Comparison of ENCODE assay signal across 21 cellular contexts in the genomic region with DNA sequence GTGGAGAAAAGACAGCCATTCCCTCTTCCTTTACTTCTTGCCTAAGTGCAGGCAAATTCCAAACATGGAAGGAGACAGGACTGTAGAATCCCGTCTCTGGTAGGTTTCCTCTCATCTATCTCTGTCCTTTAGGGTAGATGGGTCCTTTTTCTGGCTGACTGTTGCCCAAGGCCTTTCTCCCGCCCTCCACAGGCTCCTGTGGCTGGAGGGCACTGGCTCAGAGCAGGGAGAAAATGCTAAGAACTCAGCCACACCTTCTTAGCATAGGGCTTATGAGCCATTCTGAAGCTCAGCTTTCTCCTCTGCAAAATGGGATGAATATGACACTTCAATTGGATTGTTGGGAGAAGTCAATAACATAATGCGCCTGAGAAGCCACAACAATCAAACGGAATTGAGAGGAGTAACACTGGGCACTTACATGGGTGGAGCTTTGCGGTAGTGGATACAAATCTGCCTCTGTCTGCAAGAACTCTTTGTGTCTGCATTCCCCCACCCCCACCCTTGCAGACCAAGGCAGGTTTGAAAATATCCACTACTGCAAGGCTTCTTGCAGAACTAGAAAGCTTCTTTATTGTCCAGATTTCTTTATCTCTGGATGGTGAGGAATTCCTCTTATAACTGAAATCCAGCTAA.
DNase-seq lines count a peak whose midpoint lies in the region; ATAC-seq and TF ChIP-seq lines count a peak whose summit lies in the region.
"Had no signal": no experiment of that assay in that cellular context is flagged by ENCODE, and none has a peak within 500 bp of the region (broad histone marks: within the 10 kb centered on the region; RNA-seq: fewer than 3 reads in every experiment).

No MANE protein-coding gene starts in this region.

- H3K27ac Mint-ChIP-seq in neural progenitor cell: no peak overlapping the region
- no peak overlapping the region for H3K27ac Mint-ChIP-seq in mesothelial cell of epicardium

- H3K4me3 ChIP-seq in neural progenitor cell (no peak overlapping the region), MM.1S (ENCODE audit: low read length) (no peak overlapping the region)
- H3K4me3 ChIP-seq: GM23248 had no signal

- peak overlapping the region; percentile 20 for H3K4me2 ChIP-seq in neural progenitor cell
- no peak overlapping the region for H3K4me2 ChIP-seq in MM.1S (ENCODE audit: low read depth, low read length)

- H3K9me3 ChIP-seq in neural progenitor cell (ENCODE audit: low read depth) (peaks cover 6% of the 10 kb centered on the region), MM.1S (replicated peaks; ENCODE audit: insufficient read depth, low read length) (no peaks in the 10 kb centered on the region)

- ATAC-seq in HG02610 (IDR thresholded peaks at IDR 0.05; ENCODE audit: unreplicated experiment): no peak
- ATAC-seq: Panc1 had no signal

- H3K36me3 Mint-ChIP-seq in neural progenitor cell: no peaks in the 10 kb centered on the region
- no peaks in the 10 kb centered on the region for H3K36me3 Mint-ChIP-seq in mesothelial cell of epicardium

- H3K4me3 Mint-ChIP-seq in neural progenitor cell (no peak overlapping the region), mesothelial cell of epicardium (no peak overlapping the region)

- no peaks in the 10 kb centered on the region for H3K27me3 ChIP-seq in neural progenitor cell
- peaks cover 8% of the 10 kb centered on the region for H3K27me3 ChIP-seq in MM.1S (replicated peaks; ENCODE audit: insufficient read depth, low read length)

- H3K27me3 Mint-ChIP-seq in neural progenitor cell (ENCODE audit: insufficient read depth, low read depth) (peaks cover 2% of the 10 kb centered on the region), mesothelial cell of epicardium (ENCODE audit: low read depth) (peaks cover 6% of the 10 kb centered on the region)

- H3K79me2 ChIP-seq in neural progenitor cell (ENCODE audit: low read depth) (no peaks in the 10 kb centered on the region), MM.1S (ENCODE audit: low read length) (no peaks in the 10 kb centered on the region)

- no peaks in the 10 kb centered on the region for H3K9me2 ChIP-seq in MM.1S (replicated peaks; ENCODE audit: insufficient read depth, low read length)

- H3F3A ChIP-seq in neural progenitor cell (ENCODE audit: low read depth) (no peaks in the 10 kb centered on the region), MM.1S (ENCODE audit: insufficient read depth, low read length) (no peaks in the 10 kb centered on the region)

- H3K36me3 ChIP-seq in neural progenitor cell: no peaks in the 10 kb centered on the region
- H3K36me3 ChIP-seq in MM.1S (replicated peaks; ENCODE audit: insufficient read depth, low read length): no peaks in the 10 kb centered on the region

- H3K4me1 ChIP-seq in neural progenitor cell: peaks cover 11% of the 10 kb centered on the region
- no peaks in the 10 kb centered on the region for H3K4me1 ChIP-seq in MM.1S (ENCODE audit: low read length)

- H3K4me1 Mint-ChIP-seq in neural progenitor cell (no peaks in the 10 kb centered on the region), mesothelial cell of epicardium (no peaks in the 10 kb centered on the region)

- H3K9me3 Mint-ChIP-seq in neural progenitor cell (peaks cover 4% of the 10 kb centered on the region), mesothelial cell of epicardium (peaks cover 6% of the 10 kb centered on the region)

- TF ChIP-seq CTCF in neural progenitor cell (IDR thresholded peaks at IDR 0.05) (no peak), MM.1S (IDR thresholded peaks at IDR 0.05; ENCODE audit: low read length) (no peak), mesothelial cell of epicardium (IDR thresholded peaks at IDR 0.05; ENCODE audit: unreplicated experiment) (no peak)

- DNase-seq in NCI-H748 (lab: John Stamatoyannopoulos, UW; ENCODE audit: unreplicated experiment) (peak; percentile 49), NCI-H748 treated with DMSO at 0.1 percent for 48 hours (lab: John Stamatoyannopoulos, UW) (no peak), islet precursor cell (peak; percentile 73), neural progenitor cell (ENCODE audit: low spot score) (no peak), MM.1S (no peak), amniotic stem cell (lab: John Stamatoyannopoulos, UW) (no peak), mesothelial cell of epicardium (ENCODE audit: low spot score in 2 of 2, unreplicated experiment in 2 of 2) (no peak)
- DNase-seq: 8988T, ACHN, DMS153, DND-41, H7, NCI-H1092, NCI-H1417 treated with DMSO at 0.1 percent for 48 hours, NCI-H187 treated with DMSO at 0.1 percent for 48 hours, NCI-H446, NCI-H524 treated with DMSO at 0.1 percent for 48 hours, SHP77 treated with DMSO at 0.1 percent for 48 hours had no signal

- H3K9ac ChIP-seq in neural progenitor cell (no peak overlapping the region), MM.1S (ENCODE audit: low read length) (no peak overlapping the region)
- H3K9ac ChIP-seq: GM23248 had no signal

- H3K27ac ChIP-seq in neural progenitor cell (no peak overlapping the region), MM.1S (ENCODE audit: low read length) (no peak overlapping the region)
- H3K27ac ChIP-seq: GM23248 had no signal

- H4K20me1 ChIP-seq in neural progenitor cell (ENCODE audit: low read depth) (no peaks in the 10 kb centered on the region), MM.1S (ENCODE audit: insufficient read depth, low read length) (no peaks in the 10 kb centered on the region)

- H2AFZ ChIP-seq in neural progenitor cell (replicated peaks) (no peak overlapping the region), MM.1S (ENCODE audit: low read length) (no peak overlapping the region)
- H2AFZ ChIP-seq: GM23248 had no signal

Comparison
In these comparisons a context has a peak if more than half of its experiments do, and no peak if none do; other contexts are left out.
1. DNase-seq: peak in NCI-H748 (single experiment) and islet precursor cell (single experiment); none in NCI-H748 treated with DMSO at 0.1 percent for 48 hours (single experiment), neural progenitor cell (single experiment), MM.1S (single experiment), amniotic stem cell (single experiment) and mesothelial cell of epicardium (0 of 2).